9 cellular contexts compared by ENCODE assay signal in genomic region chr9:13070612-13071595, GRCh38.
"Had no signal": no experiment of that assay in that cellular context is flagged by ENCODE, and none has a peak within 500 bp of the region (broad histone marks: within the 10 kb centered on the region; RNA-seq: fewer than 3 reads in every experiment).

No MANE protein-coding gene starts in this region.

- H3K27ac ChIP-seq: adrenal gland, esophagus muscularis mucosa, pancreas, skin epidermis had no signal

- ATAC-seq: left colon; natural killer cell treated with Interleukin-12 subunit alpha and Interleukin-12 subunit beta and Interleukin-15 and Interleukin-18, amount 100 ng/mL, for 72 hours; pancreas had no signal

- DNase-seq: activated CD4-positive, alpha-beta T cell treated with anti-CD3 and anti-CD28 coated beads, Interleukin-2, amount 50 U/mL, for 1 hour; activated naive CD4-positive, alpha-beta T cell treated with anti-CD3 and anti-CD28 coated beads, Interleukin-2, amount 10 ng/mL, durations not matched to agents 7 days and 5 days; adrenal gland; foreskin fibroblast; left colon; pancreas had no signal
